22 cellular contexts compared by ENCODE assay signal in the genomic region with DNA sequence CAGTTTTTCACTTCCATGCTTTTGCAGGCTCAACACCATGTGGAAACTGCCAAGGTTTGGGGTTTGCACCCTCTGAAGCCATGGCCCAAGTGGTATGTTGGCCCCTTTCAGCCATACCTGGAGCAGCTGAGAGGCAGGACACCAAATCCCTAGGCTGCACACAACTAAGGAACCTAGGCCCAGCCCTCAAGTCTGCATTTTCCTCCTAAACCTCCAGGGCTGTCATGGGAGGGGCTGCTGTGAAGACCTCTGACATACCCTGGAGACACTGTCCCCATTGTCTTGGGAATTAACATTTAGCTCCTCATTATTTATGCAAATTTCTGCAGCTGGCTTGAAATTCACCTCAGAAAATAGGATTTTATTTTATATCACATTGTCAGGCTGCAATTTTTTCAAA.
"Had no signal": no experiment of that assay in that cellular context is flagged by ENCODE, and none has a peak within 500 bp of the region (broad histone marks: within the 10 kb centered on the region; RNA-seq: fewer than 3 reads in every experiment).

No MANE protein-coding gene starts in this region.

- DNase-seq: colonic mucosa; cortex of kidney; effector CD8-positive, alpha-beta T cell; effector memory CD8-positive, alpha-beta T cell; foreskin keratinocyte; heart left ventricle; hypothalamus; immature natural killer cell; islet precursor cell; kidney; kidney glomerular epithelial cell; left colon; left ventricle myocardium superior; lower lobe of right lung; mesenchymal stem cell; midbrain; naive thymus-derived CD4-positive, alpha-beta T cell had no signal

- H3K27me3 ChIP-seq: colonic mucosa, esophagus muscularis mucosa, foreskin keratinocyte, gastroesophageal sphincter, heart left ventricle, hepatocyte had no signal

- H3K4me2 ChIP-seq: hepatocyte had no signal

- H3K36me3 ChIP-seq: colonic mucosa, esophagus muscularis mucosa, gastroesophageal sphincter, heart left ventricle, lower lobe of right lung had no signal

- H3K27ac ChIP-seq: colonic mucosa, esophagus muscularis mucosa, foreskin keratinocyte, gastroesophageal sphincter, heart left ventricle, hepatocyte, lower lobe of right lung had no signal

- H3K36me3 Mint-ChIP-seq: immature natural killer cell had no signal

- H3K4me3 Mint-ChIP-seq: dendritic cell treated with granulocyte-macrophage colony-stimulating factor and Interleukin-4, amounts not matched to agents 40 ng/mL and 50 ng/mL, for 4 days; effector memory CD8-positive, alpha-beta T cell; immature natural killer cell; naive thymus-derived CD4-positive, alpha-beta T cell had no signal

- H3K9me3 ChIP-seq: colonic mucosa, esophagus muscularis mucosa, gastroesophageal sphincter, lower lobe of right lung had no signal

- ATAC-seq: effector memory CD8-positive, alpha-beta T cell; foreskin keratinocyte; gastroesophageal sphincter; heart left ventricle; left colon; left lobe of liver; left ventricle myocardium superior; lower lobe of right lung; naive thymus-derived CD4-positive, alpha-beta T cell had no signal

- H2AFZ ChIP-seq: hepatocyte had no signal

- H3K4me1 Mint-ChIP-seq: immature natural killer cell; naive thymus-derived CD4-positive, alpha-beta T cell had no signal

- H3K4me3 ChIP-seq: colonic mucosa, esophagus muscularis mucosa, gastroesophageal sphincter, heart left ventricle, hepatocyte, lower lobe of right lung had no signal

- H3K27me3 Mint-ChIP-seq: dendritic cell treated with granulocyte-macrophage colony-stimulating factor and Interleukin-4, amounts not matched to agents 40 ng/mL and 50 ng/mL, for 4 days; effector memory CD8-positive, alpha-beta T cell; naive thymus-derived CD4-positive, alpha-beta T cell had no signal

- H3K79me2 ChIP-seq: hepatocyte had no signal

- H3K27ac Mint-ChIP-seq: dendritic cell treated with granulocyte-macrophage colony-stimulating factor and Interleukin-4, amounts not matched to agents 40 ng/mL and 50 ng/mL, for 4 days; effector memory CD8-positive, alpha-beta T cell; immature natural killer cell; naive thymus-derived CD4-positive, alpha-beta T cell had no signal

- H3K4me1 ChIP-seq: colonic mucosa, esophagus muscularis mucosa, foreskin keratinocyte, gastroesophageal sphincter, heart left ventricle, lower lobe of right lung had no signal
